ENCODE assay signal across 27 cellular contexts in the genomic region with DNA sequence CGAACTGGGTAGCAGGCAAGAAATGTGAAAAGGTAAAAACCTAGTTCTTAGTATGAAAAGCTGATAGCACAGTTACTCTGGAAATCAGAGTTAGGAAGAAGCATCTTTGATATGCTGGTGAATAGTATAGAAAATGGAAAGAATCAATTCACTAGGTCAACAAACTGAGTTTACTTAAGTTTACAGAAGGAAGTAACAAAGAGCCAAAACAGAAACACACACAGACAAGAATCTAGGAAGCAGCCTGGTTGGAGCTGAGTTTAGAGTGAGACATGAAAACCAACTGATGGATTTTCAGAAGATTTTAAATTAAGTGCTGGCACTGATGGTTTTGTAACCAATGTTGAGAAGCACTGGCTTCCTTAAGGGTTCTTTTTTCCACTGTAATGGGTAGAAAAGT.
"Had no signal": no experiment of that assay in that cellular context is flagged by ENCODE, and none has a peak within 500 bp of the region (broad histone marks: within the 10 kb centered on the region; RNA-seq: fewer than 3 reads in every experiment).

No MANE protein-coding gene starts in this region.

- H3K36me3 Mint-ChIP-seq: activated naive CD4-positive, alpha-beta T cell treated with anti-CD3 and anti-CD28 coated beads, Interleukin-2, amount 50 U/mL, for 72 hours had no signal

- H3K4me3 ChIP-seq: ascending aorta, body of pancreas, K562 had no signal

- H3K27me3 ChIP-seq: ascending aorta, body of pancreas had no signal

- H3K27me3 Mint-ChIP-seq: activated naive CD8-positive, alpha-beta T cell treated with anti-CD3 and anti-CD28 coated beads, Interleukin-2, amount 50 U/mL, for 24 hours; T-helper 17 cell had no signal

- H3K9me3 ChIP-seq: ascending aorta, body of pancreas had no signal

- H3K27ac Mint-ChIP-seq: activated CD8-positive, alpha-beta T cell treated with anti-CD3 and anti-CD28 coated beads for 36 hours; activated naive CD4-positive, alpha-beta T cell treated with anti-CD3 and anti-CD28 coated beads, Interleukin-2, amount 50 U/mL, for 72 hours; activated naive CD8-positive, alpha-beta T cell treated with anti-CD3 and anti-CD28 coated beads, Interleukin-2, amount 50 U/mL, for 24 hours; T-helper 17 cell had no signal

- H3K4me1 Mint-ChIP-seq: activated naive CD8-positive, alpha-beta T cell treated with anti-CD3 and anti-CD28 coated beads, Interleukin-2, amount 50 U/mL, for 24 hours; T-helper 17 cell had no signal

- DNase-seq: activated CD4-positive, alpha-beta T cell treated with anti-CD3 and anti-CD28 coated beads for 4 hours; activated CD8-positive, alpha-beta memory T cell treated with anti-CD3 and anti-CD28 coated beads, Interleukin-2, amount 50 U/mL, for 4 hours; activated CD8-positive, alpha-beta T cell treated with anti-CD3 and anti-CD28 coated beads for 36 hours; activated effector memory CD4-positive, alpha-beta T cell treated with Interleukin-2 at 50 U/mL for 16 hours; activated naive CD4-positive, alpha-beta T cell; activated naive CD8-positive, alpha-beta T cell treated with anti-CD3 and anti-CD28 coated beads, Interleukin-2, amount 50 U/mL, for 24 hours; amniotic stem cell; body of pancreas; Kasumi-1; NCI-H1092 treated with DMSO at 0.1 percent for 48 hours; NCI-H1417 treated with DMSO at 0.1 percent for 48 hours; NCI-H1694; NCI-H2029; NCI-H2107; NCI-H2171 treated with DMSO at 0.1 percent for 48 hours; NCI-H226; NCI-H526; NCI-H774; SIG-M5; T-helper 17 cell; T-helper 9 cell had no signal

- H3K4me3 Mint-ChIP-seq: activated CD8-positive, alpha-beta T cell treated with anti-CD3 and anti-CD28 coated beads for 36 hours; activated naive CD8-positive, alpha-beta T cell treated with anti-CD3 and anti-CD28 coated beads, Interleukin-2, amount 50 U/mL, for 24 hours; T-helper 17 cell had no signal

- FAIRE-seq: bronchial epithelial cell, K562, TTC549 had no signal

- H3K27ac ChIP-seq: ascending aorta, body of pancreas had no signal

- H3K4me1 ChIP-seq: ascending aorta, body of pancreas had no signal

- H3K9me3 Mint-ChIP-seq: activated CD8-positive, alpha-beta T cell treated with anti-CD3 and anti-CD28 coated beads for 36 hours; activated naive CD4-positive, alpha-beta T cell treated with anti-CD3 and anti-CD28 coated beads, Interleukin-2, amount 50 U/mL, for 72 hours; activated naive CD8-positive, alpha-beta T cell treated with anti-CD3 and anti-CD28 coated beads, Interleukin-2, amount 50 U/mL, for 24 hours had no signal

- H3K36me3 ChIP-seq: ascending aorta had no signal

- ATAC-seq: activated CD4-positive, CD25-positive, alpha-beta regulatory T cell treated with anti-CD3 and anti-CD28 coated beads, Interleukin-2, amount 50 U/mL, for 24 hours; activated CD8-positive, alpha-beta T cell treated with anti-CD3 and anti-CD28 coated beads for 36 hours; activated naive CD4-positive, alpha-beta T cell treated with anti-CD3 and anti-CD28 coated beads, Interleukin-2, amount 50 U/mL, for 72 hours; activated naive CD8-positive, alpha-beta T cell treated with anti-CD3 and anti-CD28 coated beads, Interleukin-2, amount 50 U/mL, for 24 hours; body of pancreas; K562; T-helper 17 cell had no signal
